ENCODE assay signal across 1 cellular context in genomic region chr1:43495204-43495603, GRCh38.
A peak's percentile ranks its signal among the peaks of the same experiment; 100 is the strongest.
TF ChIP-seq lines count a peak whose summit lies in the region.

No MANE protein-coding gene starts in this region.

TF ChIP-seq in K562, 482 proteins besides CTCF, POLR2A, EP300 and RAD21 (continued from another document):
- TF ChIP-seq RERE (CRISPR knock-in tag; IDR thresholded peaks at IDR 0.05; ENCODE audit: borderline replicate concordance) (no peak), NFIC (IDR thresholded peaks at IDR 0.05) (peak; percentile 28; the same call in 1 of the 2 replicates), FOXA3 (CRISPR knock-in tag; conservative IDR thresholded peaks at IDR 0.05 in 1 of 2, IDR thresholded peaks at IDR 0.05 in 1 of 2) (no peak), ZNF79 (CRISPR knock-in tag; IDR thresholded peaks at IDR 0.05; ENCODE audit: low read depth) (no peak)
